Comparison of ENCODE assay signal across 8 cellular contexts in genomic region chr3:53881691-53882593, GRCh38. TPM values are rescaled to one million over a fixed set of nuclear protein-coding genes. Genes with fewer than 3 reads are reported as not detected.
DNase-seq lines count a peak whose midpoint lies in the region; ATAC-seq and TF ChIP-seq lines count a peak whose summit lies in the region.

TSS of gene ACTR8 (minus strand) at chr3:53882152. CDS start at chr3:53882101, 51 bp downstream.

- H3K4me1 ChIP-seq in OCI-LY7 (ENCODE audit: insufficient read depth, low read length, poor library complexity, severe bottlenecking), result peaks cover 16% of the 10 kb centered on the region
- H3K4me1 ChIP-seq in mononuclear cell (ENCODE audit: insufficient read depth, low read length), result peaks cover 18% of the 10 kb centered on the region

- peaks cover 20% of the 10 kb centered on the region for H3K79me2 ChIP-seq in OCI-LY7 (ENCODE audit: insufficient read depth, low read depth, low read length)

- H3K4me2 ChIP-seq in OCI-LY7 (ENCODE audit: low read length), result peak within 1 kb of the TSS; percentile 78

- intact Hi-C loops in OCI-LY7 (cut with micrococcal nuclease; ENCODE audit: unreplicated experiment), result no loop called here

- H3K9me3 ChIP-seq in OCI-LY7 (ENCODE audit: low read length), result no peaks in the 10 kb centered on the region
- H3K9me3 ChIP-seq in mononuclear cell (ENCODE audit: low read depth, low read length), result no peaks in the 10 kb centered on the region

- H3K4me3 ChIP-seq in OCI-LY7 (ENCODE audit: low read depth, low read length, poor library complexity, severe bottlenecking), result peak within 1 kb of the TSS; percentile 82
- peak within 1 kb of the TSS; percentile 84 for H3K4me3 ChIP-seq in epithelial cell of esophagus (ENCODE audit: low read length)
- peak within 1 kb of the TSS; percentile 75 for H3K4me3 ChIP-seq in mononuclear cell (ENCODE audit: low read length)

- CTCF ChIA-PET in OCI-LY7 (lab: Charles Lee; ENCODE audit: unreplicated experiment), result no interaction called here

- TF ChIP-seq CTCF in OCI-LY7 (conservative IDR thresholded peaks at IDR 0.05; ENCODE audit: low read length) (no peak), epithelial cell of esophagus (IDR thresholded peaks at IDR 0.05; ENCODE audit: insufficient read depth, low read depth, low read length, missing control alignments) (no peak)

- H3K9me2 ChIP-seq in OCI-LY7 (ENCODE audit: insufficient read depth, low read length), result no peaks in the 10 kb centered on the region

- no peaks in the 10 kb centered on the region for H4K20me1 ChIP-seq in OCI-LY7 (ENCODE audit: insufficient read depth, low read length)

- peak; percentile 78 for ATAC-seq in GM19467 (IDR thresholded peaks at IDR 0.05; ENCODE audit: unreplicated experiment)

- POLR2A ChIA-PET in OCI-LY7 (lab: Charles Lee), result interaction anchor here (0.6 to 1.9 kb wide), 7 partner anchors 9 to 380 kb away, joined by 3 to 15 read pairs (median 3); partner anchors contain the start of gene SELENOK

- H3K36me3 ChIP-seq in OCI-LY7 (ENCODE audit: insufficient read depth, low read length), result peaks cover 70% of the 10 kb centered on the region

- no peaks in the 10 kb centered on the region for H3K27me3 ChIP-seq in mononuclear cell (ENCODE audit: insufficient read depth, low read length)

- peak within 1 kb of the TSS; percentile 91 for H2AFZ ChIP-seq in OCI-LY7 (ENCODE audit: low read length)

- TSS peak; percentile 32 for BruUV-seq in OCI-LY7 (replicated peaks; lab: Mats Ljungman, UMichigan)

- DNase-seq in COLO668 (lab: John Stamatoyannopoulos, UW; ENCODE audit: unreplicated experiment), result peak; percentile 79
- DNase-seq in HS-27A (ENCODE audit: low read depth), result peak; percentile 61
- DNase-seq in OCI-LY7 (ENCODE audit: low spot score), result peak; percentile 89
- DNase-seq in activated T-cell treated with anti-CD3 and anti-CD28 coated beads for 1 hour (ENCODE audit: low read depth), result peak; percentile 80
- peak; percentile 72 for DNase-seq in epithelial cell of esophagus (ENCODE audit: low read depth)
- peak; percentile 76 to 80 for DNase-seq in stimulated activated CD8-positive, alpha-beta memory T cell treated with anti-CD3 and anti-CD28 coated beads, Interleukin-2, amount 100 ng/mL, for 48 hours (ENCODE audit: low read depth in 2 of 2)

- peak within 1 kb of the TSS; percentile 74 for H3K27ac ChIP-seq in OCI-LY7 (ENCODE audit: low read depth, low read length, poor library complexity, severe bottlenecking)

RNA-seq across cellular contexts. Expression of gene ACTR8, which starts in this region (rescaled TPM):
- 30.5 and 39.6 TPM in 2 replicates for total RNA-seq in OCI-LY7 (2014; rRNA removed; shearing (Covaris generic))
- total RNA-seq in OCI-LY7 (2022) (47.3 and 48.7 TPM in 2 replicates), mononuclear cell (8.1 TPM)

Comparison
In these comparisons a context has a peak if more than half of its experiments do, and no peak if none do; other contexts are left out.
1. Peak in every context shown above with its lines: DNase-seq, ATAC-seq, H3K4me3 ChIP-seq and H3K27ac ChIP-seq.